Comparison of ENCODE assay signal across 11 cellular contexts in genomic region chr21:18155508-18156193, GRCh38.
A peak's percentile ranks its signal among the peaks of the same experiment; 100 is the strongest.
DNase-seq lines count a peak whose midpoint lies in the region; ATAC-seq and TF ChIP-seq lines count a peak whose summit lies in the region.
"Had no signal": no experiment of that assay in that cellular context is flagged by ENCODE, and none has a peak within 500 bp of the region (broad histone marks: within the 10 kb centered on the region; RNA-seq: fewer than 3 reads in every experiment).

No MANE protein-coding gene starts in this region.

- peaks cover 14% of the 10 kb centered on the region for H3K4me1 ChIP-seq in CD8-positive, alpha-beta T cell (ENCODE audit: insufficient read depth, low read length)
- H3K4me1 ChIP-seq: body of pancreas had no signal

- ATAC-seq in HG02610 (IDR thresholded peaks at IDR 0.05; ENCODE audit: unreplicated experiment) (peak; percentile 66), GM19324 (IDR thresholded peaks at IDR 0.05; ENCODE audit: low FRiP score, unreplicated experiment) (no peak), HG03354 (IDR thresholded peaks at IDR 0.05; ENCODE audit: poor library complexity, severe bottlenecking, unreplicated experiment) (no peak)
- ATAC-seq in effector memory CD8-positive, alpha-beta T cell (replicated peaks): peak; percentile 80
- ATAC-seq in CD8-positive, alpha-beta T cell: no peak
- ATAC-seq: body of pancreas; stimulated activated memory B cell treated with anti-CD40 and anti-IgM and Interleukin-4, amounts not matched to agents 10 μg/mL and 1 μg/mL and 100 μg/mL, for 72 hours had no signal

- H3K27ac ChIP-seq in CD8-positive, alpha-beta T cell (ENCODE audit: low read depth, low read length): no peak overlapping the region
- H3K27ac ChIP-seq: body of pancreas, HL-60 had no signal

- no peaks in the 10 kb centered on the region for H3K36me3 ChIP-seq in CD8-positive, alpha-beta T cell (ENCODE audit: insufficient read depth, low read length)

- H3K4me3 Mint-ChIP-seq in effector memory CD8-positive, alpha-beta T cell: peak overlapping the region in 1 of 2 donors; percentile 36
- H3K4me3 Mint-ChIP-seq in CD8-positive, alpha-beta T cell: no peak overlapping the region
- H3K4me3 Mint-ChIP-seq: stimulated activated memory B cell treated with anti-CD40 and anti-IgM and Interleukin-4, amounts not matched to agents 10 μg/mL and 1 μg/mL and 100 μg/mL, for 72 hours had no signal

- peak overlapping the region in 1 of 2 donors; percentile 11 for H3K27ac Mint-ChIP-seq in effector memory CD8-positive, alpha-beta T cell
- H3K27ac Mint-ChIP-seq in CD8-positive, alpha-beta T cell: no peak overlapping the region
- H3K27ac Mint-ChIP-seq: stimulated activated memory B cell treated with anti-CD40 and anti-IgM and Interleukin-4, amounts not matched to agents 10 μg/mL and 1 μg/mL and 100 μg/mL, for 72 hours had no signal

- intact Hi-C loops in CD8-positive, alpha-beta T cell (cut with DNase I, micrococcal nuclease): no loop called here

- POLR2A ChIA-PET in CD8-positive, alpha-beta T cell (lab: Charles Lee): no interaction called here

- no peaks in the 10 kb centered on the region for H3K36me3 Mint-ChIP-seq in effector memory CD8-positive, alpha-beta T cell (ENCODE audit: insufficient read depth)
- no peaks in the 10 kb centered on the region for H3K36me3 Mint-ChIP-seq in CD8-positive, alpha-beta T cell
- H3K36me3 Mint-ChIP-seq: stimulated activated memory B cell treated with anti-CD40 and anti-IgM and Interleukin-4, amounts not matched to agents 10 μg/mL and 1 μg/mL and 100 μg/mL, for 72 hours had no signal

- H3K4me3 ChIP-seq in CD8-positive, alpha-beta T cell (ENCODE audit: low read depth, low read length): no peak overlapping the region
- H3K4me3 ChIP-seq: body of pancreas had no signal

- H3K9me3 ChIP-seq in CD8-positive, alpha-beta T cell (ENCODE audit: low read length): no peaks in the 10 kb centered on the region
- H3K9me3 ChIP-seq: body of pancreas had no signal

- CTCF ChIA-PET in CD8-positive, alpha-beta T cell (lab: Charles Lee): no interaction called here

- peaks cover 0 to 1% of the 10 kb centered on the region in 2 donors for H3K9me3 Mint-ChIP-seq in effector memory CD8-positive, alpha-beta T cell
- no peaks in the 10 kb centered on the region for H3K9me3 Mint-ChIP-seq in CD8-positive, alpha-beta T cell
- H3K9me3 Mint-ChIP-seq: stimulated activated memory B cell treated with anti-CD40 and anti-IgM and Interleukin-4, amounts not matched to agents 10 μg/mL and 1 μg/mL and 100 μg/mL, for 72 hours had no signal

- H3K4me1 Mint-ChIP-seq in effector memory CD8-positive, alpha-beta T cell (ENCODE audit: low read depth in 2 of 2): peaks cover 11 to 30% of the 10 kb centered on the region in 2 donors
- H3K4me1 Mint-ChIP-seq in CD8-positive, alpha-beta T cell (ENCODE audit: low read depth): peaks cover 18% of the 10 kb centered on the region
- H3K4me1 Mint-ChIP-seq: stimulated activated memory B cell treated with anti-CD40 and anti-IgM and Interleukin-4, amounts not matched to agents 10 μg/mL and 1 μg/mL and 100 μg/mL, for 72 hours had no signal

- no peaks in the 10 kb centered on the region for H3K27me3 Mint-ChIP-seq in effector memory CD8-positive, alpha-beta T cell
- no peaks in the 10 kb centered on the region for H3K27me3 Mint-ChIP-seq in CD8-positive, alpha-beta T cell (ENCODE audit: low read depth)
- H3K27me3 Mint-ChIP-seq: stimulated activated memory B cell treated with anti-CD40 and anti-IgM and Interleukin-4, amounts not matched to agents 10 μg/mL and 1 μg/mL and 100 μg/mL, for 72 hours had no signal

- no peak for TF ChIP-seq CTCF in CD8-positive, alpha-beta T cell (IDR thresholded peaks at IDR 0.05)

- DNase-seq in NCI-H2227 (lab: John Stamatoyannopoulos, UW; ENCODE audit: unreplicated experiment): peak; percentile 86
- DNase-seq in effector memory CD8-positive, alpha-beta T cell: no peak
- DNase-seq in pulmonary artery endothelial cell (ENCODE audit: low read depth, low spot score): peak; percentile 57
- no peak for DNase-seq in CD8-positive, alpha-beta T cell
- DNase-seq: activated CD4-positive, alpha-beta T cell treated with anti-CD3 and anti-CD28 coated beads, Interleukin-2, amount 50 U/mL, for 4 hours; body of pancreas had no signal

- H3K27me3 ChIP-seq in CD8-positive, alpha-beta T cell (ENCODE audit: insufficient read depth, low read length): no peaks in the 10 kb centered on the region
- H3K27me3 ChIP-seq: body of pancreas had no signal

Comparison
In these comparisons a context has a peak if more than half of its experiments do, and no peak if none do; other contexts are left out.
1. ATAC-seq: peak in HG02610 (single experiment) and effector memory CD8-positive, alpha-beta T cell (single experiment); none in GM19324 (single experiment), CD8-positive, alpha-beta T cell (single experiment) and HG03354 (single experiment).
2. DNase-seq: peak in NCI-H2227 (single experiment) and pulmonary artery endothelial cell (single experiment); none in effector memory CD8-positive, alpha-beta T cell (0 of 3) and CD8-positive, alpha-beta T cell (0 of 7).